8 cellular contexts compared by ENCODE assay signal in the genomic region with DNA sequence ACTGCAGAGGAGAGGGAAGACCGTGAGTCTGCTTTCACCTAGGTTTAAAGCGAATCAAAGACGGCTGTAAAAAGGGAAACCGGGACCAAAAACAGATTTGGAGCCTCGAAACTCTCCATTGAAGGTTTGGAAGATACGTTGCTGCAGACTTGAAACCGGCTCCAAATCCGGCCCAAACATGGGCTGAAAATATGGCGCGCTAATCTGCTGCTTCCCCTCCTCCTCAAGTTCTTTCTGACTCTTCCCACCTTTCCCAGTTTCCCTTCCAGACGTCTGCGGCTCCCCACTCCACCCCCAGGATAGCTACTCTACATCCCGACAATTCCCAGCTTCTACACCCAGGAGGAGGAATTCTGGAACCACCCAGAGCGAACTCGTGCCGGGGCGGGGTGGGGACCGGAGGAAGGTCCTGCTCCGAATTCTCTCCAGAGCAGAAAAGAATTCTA. TPM values are rescaled to one million over a fixed set of nuclear protein-coding genes. Genes with fewer than 3 reads are reported as not detected.
A peak's percentile ranks its signal among the peaks of the same experiment; 100 is the strongest.
DNase-seq lines count a peak whose midpoint lies in the region; ATAC-seq and TF ChIP-seq lines count a peak whose summit lies in the region.

No MANE protein-coding gene starts in this region.

- peak overlapping the region; percentile 72 for H2AFZ ChIP-seq in neuron (ENCODE audit: low read depth, low read length)

- H3K36me3 ChIP-seq in Peyer's patch: no peaks in the 10 kb centered on the region
- no peaks in the 10 kb centered on the region for H3K36me3 ChIP-seq in esophagus (ENCODE audit: control insufficient read depth in 2 of 2, insufficient read depth in 2 of 2, low read length in 1 of 2)
- no peaks in the 10 kb centered on the region for H3K36me3 ChIP-seq in neuron (ENCODE audit: insufficient read depth, low read length)

- H3K4me1 ChIP-seq in Peyer's patch: peaks cover 0 to 23% (median 4%) of the 10 kb centered on the region in 4 donors
- peaks cover 8 to 10% of the 10 kb centered on the region in 2 donors for H3K4me1 ChIP-seq in esophagus (ENCODE audit: control insufficient read depth in 2 of 2, insufficient read depth in 2 of 2, low read length in 1 of 2)
- peaks cover 25% of the 10 kb centered on the region for H3K4me1 ChIP-seq in neuron (ENCODE audit: insufficient read depth, low read length)

- no peak for TF ChIP-seq CTCF in AG10803 (conservative IDR thresholded peaks at IDR 0.05; ENCODE audit: low read length)
- no peak for TF ChIP-seq CTCF in Peyer's patch (IDR thresholded peaks at IDR 0.05)

- ATAC-seq in HG02852 (IDR thresholded peaks at IDR 0.05; ENCODE audit: unreplicated experiment) (no peak), GM18498 (IDR thresholded peaks at IDR 0.05; ENCODE audit: unreplicated experiment) (no peak), HG03460 (IDR thresholded peaks at IDR 0.05; ENCODE audit: unreplicated experiment) (no peak)

- TF ChIP-seq POLR2A in Peyer's patch (IDR thresholded peaks at IDR 0.05): no peak

- H3K4me3 ChIP-seq in AG10803 (ENCODE audit: low read length): peak overlapping the region; percentile 66
- peak overlapping the region; percentile 31 to 68 (median 54) for H3K4me3 ChIP-seq in Peyer's patch
- H3K4me3 ChIP-seq in esophagus (ENCODE audit: low read depth in 1 of 2, low read length in 2 of 2): peak overlapping the region; percentile 32 to 77
- peak overlapping the region; percentile 44 for H3K4me3 ChIP-seq in neuron (ENCODE audit: low read length)

- DNase-seq in AG10803 (ENCODE audit: low read depth) (no peak), Peyer's patch (no peak), HPDE6-E6E7 (ENCODE audit: extremely low spot score) (no peak)

- WGBS in esophagus, 2 donors: 1 to 2% methylated on average over 19 of the region's 19 CpGs

- H3K27me3 ChIP-seq in Peyer's patch (peaks cover 0 to 11% of the 10 kb centered on the region in 2 donors), esophagus (ENCODE audit: control insufficient read depth in 1 of 2, insufficient read depth in 2 of 2, low read length in 2 of 2) (peaks cover 0 to 25% of the 10 kb centered on the region in 2 donors), neuron (ENCODE audit: insufficient read depth, low read length) (peaks cover 62% of the 10 kb centered on the region)

- H3K9me3 ChIP-seq in Peyer's patch: no peaks in the 10 kb centered on the region
- H3K9me3 ChIP-seq in esophagus (ENCODE audit: control insufficient read depth in 2 of 2, insufficient read depth in 1 of 2, low read depth in 1 of 2, low read length in 1 of 2): peaks cover 0 to 2% of the 10 kb centered on the region in 2 donors
- H3K9me3 ChIP-seq in neuron (ENCODE audit: low read length): no peaks in the 10 kb centered on the region

- peak overlapping the region in 1 of 4 donors; percentile 35 for H3K27ac ChIP-seq in Peyer's patch
- H3K27ac ChIP-seq in esophagus (ENCODE audit: low read depth in 2 of 2, low read length in 1 of 2): no peak overlapping the region

RNA-seq across cellular contexts. Expression of a gene that starts 8.7 kb away (rescaled TPM):
- total RNA-seq in Peyer's patch: under 1 TPM in 1 of 4 donors, not detected in 3; 0.70 TPM
- under 1 TPM; 0.04 to 0.06 TPM for polyA plus RNA-seq in esophagus
